12 cellular contexts compared by ENCODE assay signal in the genomic region with DNA sequence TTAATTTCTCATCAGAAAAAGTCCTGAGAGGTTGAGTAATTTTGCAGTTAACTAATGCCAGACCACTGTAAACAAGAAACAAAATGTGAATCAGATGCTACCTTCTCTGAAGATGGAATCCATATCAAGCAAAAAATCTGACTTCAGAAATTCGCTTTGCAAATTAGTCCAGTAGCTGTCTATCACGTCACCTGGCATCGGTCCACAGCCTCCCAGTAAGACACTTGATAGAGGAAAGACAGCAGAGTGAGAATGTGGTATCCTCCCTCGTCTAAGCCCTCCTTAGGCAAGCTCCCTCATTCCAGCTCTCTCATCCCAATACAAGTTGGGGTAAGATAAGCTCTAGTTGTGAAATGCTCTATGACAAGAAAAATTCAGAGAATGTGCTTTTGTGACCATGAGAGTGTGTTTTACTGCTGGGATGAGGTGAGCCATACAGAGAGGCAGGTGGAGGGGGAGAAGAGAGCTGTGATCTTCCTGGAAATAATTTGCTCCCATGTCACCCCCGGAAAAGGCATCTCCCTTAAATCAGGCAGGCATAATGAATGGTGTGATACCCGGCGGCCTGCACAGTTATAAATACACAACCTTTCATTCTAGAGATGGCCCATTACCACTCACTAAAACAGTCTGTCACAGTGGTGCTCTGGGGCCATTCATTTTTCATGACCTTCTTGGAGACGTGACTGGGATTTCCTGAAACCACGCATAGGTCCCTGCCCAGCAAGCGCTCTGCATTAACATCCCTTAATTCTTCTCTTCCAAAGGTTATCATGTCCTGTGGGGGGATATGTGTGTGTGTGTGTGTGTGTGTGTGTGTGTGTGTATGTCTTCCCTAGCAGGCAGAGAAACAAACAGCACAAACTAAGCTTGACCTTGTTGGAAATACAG.
DNase-seq lines count a peak whose midpoint lies in the region; ATAC-seq, FAIRE-seq and TF ChIP-seq lines count a peak whose summit lies in the region.
"Had no signal": no experiment of that assay in that cellular context is flagged by ENCODE, and none has a peak within 500 bp of the region (broad histone marks: within the 10 kb centered on the region; RNA-seq: fewer than 3 reads in every experiment).

No MANE protein-coding gene starts in this region.

- H3K79me2 ChIP-seq in K562 (ENCODE audit: control insufficient read depth, insufficient read depth, low read length) = no peaks in the 10 kb centered on the region

- no peak overlapping the region for H3K27ac Mint-ChIP-seq in activated CD8-positive, alpha-beta T cell treated with anti-CD3 and anti-CD28 coated beads for 36 hours
- H3K27ac Mint-ChIP-seq: activated CD4-positive, alpha-beta T cell treated with anti-CD3 and anti-CD28 coated beads, Interleukin-2, amount 10 ng/mL, durations not matched to agents 7 days and 5 days had no signal

- no peak for TF ChIP-seq RAD21 in K562 (CRISPR knock-in tag; conservative IDR thresholded peaks at IDR 0.05 in 1 of 2, IDR thresholded peaks at IDR 0.05 in 1 of 2)

- H3K27me3 ChIP-seq in AG04450 (ENCODE audit: control insufficient read depth, insufficient read depth, low read length) (no peaks in the 10 kb centered on the region), K562 (ENCODE audit: control insufficient read depth in 2 of 2, insufficient read depth in 2 of 2, low read length in 2 of 2) (no peaks in the 10 kb centered on the region), right lobe of liver (no peaks in the 10 kb centered on the region)

- TF ChIP-seq EP300 in K562 (IDR thresholded peaks at IDR 0.05; ENCODE audit: low read length) = no peak

- no peak overlapping the region for H3K27ac ChIP-seq in AG04450 (ENCODE audit: low read depth, low read length)
- H3K27ac ChIP-seq in K562 (ENCODE audit: extremely low read depth, low read depth, low read length) = no peak overlapping the region
- no peak overlapping the region for H3K27ac ChIP-seq in right lobe of liver

- no peaks in the 10 kb centered on the region for H3K9me1 ChIP-seq in K562 (ENCODE audit: control insufficient read depth, insufficient read depth, low read length)

- TF ChIP-seq POLR2A in K562 (conservative IDR thresholded peaks at IDR 0.05) = no peak
- no peak for TF ChIP-seq POLR2A in right lobe of liver (IDR thresholded peaks at IDR 0.05)

- no peak overlapping the region for H3K4me3 ChIP-seq in AG04450 (ENCODE audit: low read depth, low read length)
- no peak overlapping the region for H3K4me3 ChIP-seq in K562
- no peak overlapping the region for H3K4me3 ChIP-seq in right lobe of liver

- H3K4me1 ChIP-seq in K562 (replicated peaks in 1 of 2; ENCODE audit: control insufficient read depth in 2 of 2, insufficient read depth in 2 of 2, low read length in 2 of 2) (peaks cover 0 to 3% of the 10 kb centered on the region in 2 experiments; a peak in 2 of 5 replicates), right lobe of liver (peaks cover 0 to 23% (median 0%) of the 10 kb centered on the region in 4 donors)

- BruUV-seq in K562 (replicated peaks; lab: Mats Ljungman, UMichigan) = no TSS peak

- CTCF ChIA-PET in AG04450 (lab: Charles Lee) = interaction anchor here (0.6 to 1.2 kb wide), 2 partner anchors 419 to 451 kb away, joined by 3 read pairs; no protein-coding TSS in a partner anchor
- CTCF ChIA-PET in K562 (lab: Yijun Ruan, JAX; ENCODE audit: low intra/inter-chr PET ratio) = no interaction called here
- CTCF ChIA-PET in activated CD8-positive, alpha-beta T cell treated with anti-CD3 and anti-CD28 coated beads for 36 hours (lab: Charles Lee) = no interaction called here

- in situ Hi-C loops in K562 (cut with MboI) = no loop called here

- no peaks in the 10 kb centered on the region for H3K9me3 ChIP-seq in AG04450 (ENCODE audit: control insufficient read depth, insufficient read depth, low read length)
- no peaks in the 10 kb centered on the region for H3K9me3 ChIP-seq in K562 (replicated peaks; ENCODE audit: control insufficient read depth, insufficient read depth, low read depth, low read length)
- no peaks in the 10 kb centered on the region for H3K9me3 ChIP-seq in right lobe of liver

- intact Hi-C loops in K562 (cut with micrococcal nuclease) = no loop called here
- intact Hi-C loops in right lobe of liver (cut with DNase I) = no loop called here
- intact Hi-C loops in activated CD8-positive, alpha-beta T cell treated with anti-CD3 and anti-CD28 coated beads for 36 hours (cut with micrococcal nuclease) = no loop called here

- H3K4me3 Mint-ChIP-seq in activated CD8-positive, alpha-beta T cell treated with anti-CD3 and anti-CD28 coated beads for 36 hours = no peak overlapping the region
- H3K4me3 Mint-ChIP-seq: activated CD4-positive, alpha-beta T cell treated with anti-CD3 and anti-CD28 coated beads, Interleukin-2, amount 10 ng/mL, durations not matched to agents 7 days and 5 days had no signal

- H3K36me3 ChIP-seq in K562 (ENCODE audit: control insufficient read depth, insufficient read depth, low read length) (no peaks in the 10 kb centered on the region), right lobe of liver (no peaks in the 10 kb centered on the region)

- no peaks in the 10 kb centered on the region for H3K27me3 Mint-ChIP-seq in activated CD8-positive, alpha-beta T cell treated with anti-CD3 and anti-CD28 coated beads for 36 hours
- H3K27me3 Mint-ChIP-seq: activated CD4-positive, alpha-beta T cell treated with anti-CD3 and anti-CD28 coated beads, Interleukin-2, amount 10 ng/mL, durations not matched to agents 7 days and 5 days had no signal

- no peaks in the 10 kb centered on the region for H3K9me3 Mint-ChIP-seq in activated CD8-positive, alpha-beta T cell treated with anti-CD3 and anti-CD28 coated beads for 36 hours

- TF ChIP-seq CTCF in AG04450 (IDR thresholded peaks at IDR 0.05; ENCODE audit: low read depth, low read length) (no peak), K562 (IDR thresholded peaks at IDR 0.05 in 2 of 3, conservative IDR thresholded peaks at IDR 0.05 in 1 of 3; ENCODE audit: insufficient read depth in 2 of 3, low read depth in 1 of 3, low read length in 3 of 3) (no peak), right lobe of liver (IDR thresholded peaks at IDR 0.05) (no peak)
- TF ChIP-seq CTCF in activated CD8-positive, alpha-beta T cell treated with anti-CD3 and anti-CD28 coated beads for 36 hours (IDR thresholded peaks at IDR 0.05) = no peak

- H3K4me2 ChIP-seq in K562 (ENCODE audit: insufficient read depth, low read length) = no peak overlapping the region

- no peak overlapping the region for H2AFZ ChIP-seq in K562 (ENCODE audit: low read depth, low read length)

- no peaks in the 10 kb centered on the region for H4K20me1 ChIP-seq in K562 (replicated peaks; ENCODE audit: control insufficient read depth, insufficient read depth, low read length)

- H3K4me1 Mint-ChIP-seq in activated CD8-positive, alpha-beta T cell treated with anti-CD3 and anti-CD28 coated beads for 36 hours (ENCODE audit: low read depth) = no peaks in the 10 kb centered on the region
- H3K4me1 Mint-ChIP-seq: activated CD4-positive, alpha-beta T cell treated with anti-CD3 and anti-CD28 coated beads, Interleukin-2, amount 10 ng/mL, durations not matched to agents 7 days and 5 days had no signal

- WGBS in K562 (ENCODE audit: insufficient coverage, low coverage, missing lambda C conversion rate) = 6% methylated on average over 10 of the region's 10 CpGs
- WGBS in right lobe of liver (ENCODE audit: insufficient coverage, low coverage, low lambda C conversion rate, missing lambda C conversion rate) = 64% methylated on average over 10 of the region's 10 CpGs

- no peak overlapping the region for H3K9ac ChIP-seq in K562 (ENCODE audit: insufficient read depth in 1 of 2, low read depth in 2 of 2, low read length in 2 of 2)

- FAIRE-seq in K562 (lab: Jason Lieb, UNC) = no peak
- FAIRE-seq: small intestine had no signal

- POLR2A ChIA-PET in AG04450 (lab: Yijun Ruan, JAX) = interaction anchor here (0.8 kb wide), 1 partner anchor 27 kb away, joined by 4 read pairs; no protein-coding TSS in a partner anchor
- POLR2A ChIA-PET in K562 (lab: Yijun Ruan, JAX) = no interaction called here
- POLR2A ChIA-PET in activated CD8-positive, alpha-beta T cell treated with anti-CD3 and anti-CD28 coated beads for 36 hours (lab: Charles Lee) = interaction anchor here (1.1 kb wide), 2 partner anchors 12 to 16 kb away, joined by 4 read pairs; no protein-coding TSS in a partner anchor

- H3K36me3 Mint-ChIP-seq in activated CD8-positive, alpha-beta T cell treated with anti-CD3 and anti-CD28 coated beads for 36 hours (ENCODE audit: low read depth) = no peaks in the 10 kb centered on the region

- DNase-seq in AG04450 (ENCODE audit: low read depth, low spot score) = peak; percentile 10
- DNase-seq in HK-2 (ENCODE audit: unreplicated experiment) = peak; percentile 38
- DNase-seq in K562 (ENCODE audit: extremely low read depth in 1 of 4, low spot score in 3 of 4) = peak in 1 of 4 experiments; percentile 12
- peak in 1 of 3 donors; percentile 31 for DNase-seq in right lobe of liver
- no peak for DNase-seq in stimulated activated CD4-positive, alpha-beta T cell treated with anti-CD3 and anti-CD28 coated beads, Interleukin-4, amount 100 ng/mL, for 24 hours
- no peak for DNase-seq in activated CD8-positive, alpha-beta T cell treated with anti-CD3 and anti-CD28 coated beads for 36 hours
- DNase-seq: activated CD4-positive, alpha-beta T cell treated with anti-CD3 and anti-CD28 coated beads, Interleukin-2, amount 10 ng/mL, durations not matched to agents 7 days and 5 days; COR-L47; KG1; small intestine had no signal

- ATAC-seq in K562 = no peak
- peak; percentile 56 to 74 (median 60) for ATAC-seq in right lobe of liver
- no peak for ATAC-seq in GM21515 (IDR thresholded peaks at IDR 0.05; ENCODE audit: unreplicated experiment)
- no peak for ATAC-seq in GM18873 (IDR thresholded peaks at IDR 0.05; ENCODE audit: low FRiP score, unreplicated experiment)
- no peak for ATAC-seq in activated CD8-positive, alpha-beta T cell treated with anti-CD3 and anti-CD28 coated beads for 36 hours

TF ChIP-seq in K562, 482 proteins besides CTCF, POLR2A, EP300 and RAD21:
- TF ChIP-seq RBM17 (IDR thresholded peaks at IDR 0.05; ENCODE audit: borderline replicate concordance, low read depth, low read length) (no peak), MAFG (tag; conservative IDR thresholded peaks at IDR 0.05) (no peak)
- TF ChIP-seq, protein P1, sequence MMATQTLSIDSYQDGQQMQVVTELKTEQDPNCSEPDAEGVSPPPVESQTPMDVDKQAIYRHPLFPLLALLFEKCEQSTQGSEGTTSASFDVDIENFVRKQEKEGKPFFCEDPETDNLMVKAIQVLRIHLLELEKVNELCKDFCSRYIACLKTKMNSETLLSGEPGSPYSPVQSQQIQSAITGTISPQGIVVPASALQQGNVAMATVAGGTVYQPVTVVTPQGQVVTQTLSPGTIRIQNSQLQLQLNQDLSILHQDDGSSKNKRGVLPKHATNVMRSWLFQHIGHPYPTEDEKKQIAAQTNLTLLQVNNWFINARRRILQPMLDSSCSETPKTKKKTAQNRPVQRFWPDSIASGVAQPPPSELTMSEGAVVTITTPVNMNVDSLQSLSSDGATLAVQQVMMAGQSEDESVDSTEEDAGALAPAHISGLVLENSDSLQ (IDR thresholded peaks at IDR 0.05) = peak; percentile 59; the same call in 1 of the 2 replicates

Comparison
In these comparisons a context has a peak if more than half of its experiments do, and no peak if none do; other contexts are left out.
1. DNase-seq: peak in AG04450 (single experiment) and HK-2 (single experiment); none in stimulated activated CD4-positive, alpha-beta T cell treated with anti-CD3 and anti-CD28 coated beads, Interleukin-4, amount 100 ng/mL, for 24 hours (single experiment) and activated CD8-positive, alpha-beta T cell treated with anti-CD3 and anti-CD28 coated beads for 36 hours (single experiment).
2. ATAC-seq: peak in right lobe of liver (4 of 4); none in K562 (single experiment), GM21515 (single experiment), GM18873 (single experiment) and activated CD8-positive, alpha-beta T cell treated with anti-CD3 and anti-CD28 coated beads for 36 hours (single experiment).